ENCODE assay signal across 9 cellular contexts in genomic region chr19:49875177-49875576, GRCh38. TPM values are rescaled to one million over a fixed set of nuclear protein-coding genes. Genes with fewer than 3 reads are reported as not detected.
A peak's percentile ranks its signal among the peaks of the same experiment; 100 is the strongest.
DNase-seq lines count a peak whose midpoint lies in the region; ATAC-seq, FAIRE-seq and TF ChIP-seq lines count a peak whose summit lies in the region.
"Had no signal": no experiment of that assay in that cellular context is flagged by ENCODE, and none has a peak within 500 bp of the region (broad histone marks: within the 10 kb centered on the region; RNA-seq: fewer than 3 reads in every experiment).

No MANE protein-coding gene starts in this region.

- intact Hi-C loops in K562 (cut with micrococcal nuclease) (loop anchor here (10.0 kb wide), 1 partner anchor 160 kb away; no protein-coding TSS in a partner anchor), right lobe of liver (cut with DNase I) (no loop called here), transverse colon (cut with DNase I; ENCODE audit: low total_unique reads) (no loop called here)

- H3K4me1 Mint-ChIP-seq in activated naive CD4-positive, alpha-beta T cell treated with anti-CD3 and anti-CD28 coated beads, Interleukin-2, amount 50 U/mL, for 24 hours = peaks cover 32% of the 10 kb centered on the region

- FAIRE-seq in K562 (lab: Jason Lieb, UNC) = no peak
- FAIRE-seq: bronchial epithelial cell had no signal

- no peaks in the 10 kb centered on the region for H3K36me3 Mint-ChIP-seq in activated naive CD4-positive, alpha-beta T cell treated with anti-CD3 and anti-CD28 coated beads, Interleukin-2, amount 50 U/mL, for 24 hours

- TF ChIP-seq POLR2A in K562 (conservative IDR thresholded peaks at IDR 0.05) (no peak), right lobe of liver (IDR thresholded peaks at IDR 0.05) (no peak), transverse colon (IDR thresholded peaks at IDR 0.05) (no peak)

- no peak for ATAC-seq in K562
- no peak for ATAC-seq in right lobe of liver

- peaks cover 4% of the 10 kb centered on the region for H3K9me1 ChIP-seq in K562 (ENCODE audit: control insufficient read depth, insufficient read depth, low read length)

- H3K4me1 ChIP-seq in K562 (replicated peaks in 1 of 2; ENCODE audit: control insufficient read depth in 2 of 2, insufficient read depth in 2 of 2, low read length in 2 of 2) = peaks cover 13 to 74% of the 10 kb centered on the region in 2 experiments; a peak in 4 of 5 replicates
- peaks cover 0 to 22% (median 11%) of the 10 kb centered on the region in 4 donors for H3K4me1 ChIP-seq in right lobe of liver
- peaks cover 17 to 32% (median 25%) of the 10 kb centered on the region in 4 donors for H3K4me1 ChIP-seq in transverse colon

- no peak overlapping the region for H3K4me3 Mint-ChIP-seq in activated naive CD4-positive, alpha-beta T cell treated with anti-CD3 and anti-CD28 coated beads, Interleukin-2, amount 50 U/mL, for 24 hours

- TF ChIP-seq CTCF in K562 (IDR thresholded peaks at IDR 0.05 in 2 of 3, conservative IDR thresholded peaks at IDR 0.05 in 1 of 3; ENCODE audit: insufficient read depth in 2 of 3, low read depth in 1 of 3, low read length in 3 of 3) (no peak), right lobe of liver (IDR thresholded peaks at IDR 0.05) (no peak), transverse colon (IDR thresholded peaks at IDR 0.05) (no peak)

- peak overlapping the region; percentile 99 for H3K4me2 ChIP-seq in K562 (ENCODE audit: insufficient read depth, low read length)

- no peak overlapping the region for H2AFZ ChIP-seq in K562 (ENCODE audit: low read depth, low read length)

- 42% methylated on average over 4 of the region's 4 CpGs for WGBS in K562 (ENCODE audit: insufficient coverage, low coverage, missing lambda C conversion rate)
- WGBS in right lobe of liver (ENCODE audit: insufficient coverage, low coverage, low lambda C conversion rate, missing lambda C conversion rate) = no CpG with 5 or more reads among the region's 4 CpGs
- WGBS in transverse colon (ENCODE audit: low coverage in 1 of 2), 2 donors = 86% methylated on average over 4 of the region's 4 CpGs; no CpG with 5 or more reads in 1 of the 2 donors

- peak overlapping the region; percentile 99 for H3K27ac ChIP-seq in K562 (ENCODE audit: extremely low read depth, low read depth, low read length)
- H3K27ac ChIP-seq in right lobe of liver = peak overlapping the region; percentile 97 to 99 (median 98)
- peak overlapping the region; percentile 96 to 99 (median 98) for H3K27ac ChIP-seq in transverse colon

- H3K9me3 Mint-ChIP-seq in activated naive CD4-positive, alpha-beta T cell treated with anti-CD3 and anti-CD28 coated beads, Interleukin-2, amount 50 U/mL, for 24 hours = no peaks in the 10 kb centered on the region

- no peak for DNase-seq in activated naive CD4-positive, alpha-beta T cell treated with anti-CD3 and anti-CD28 coated beads, Interleukin-2, amount 50 U/mL, for 16 hours
- DNase-seq in K562 (ENCODE audit: extremely low read depth in 1 of 4, low spot score in 3 of 4) (no peak), right lobe of liver (no peak), transverse colon (no peak), DMS153 (lab: John Stamatoyannopoulos, UW) (no peak), H7 (no peak)
- no peak for DNase-seq in activated CD4-positive, CD25-positive, alpha-beta regulatory T cell treated with anti-CD3 and anti-CD28 coated beads, Interleukin-2, amount 50 U/mL, for 72 hours

- H3K4me3 ChIP-seq in K562 (peak overlapping the region; percentile 84), right lobe of liver (peak overlapping the region; percentile 77 to 88 (median 88)), transverse colon (peak overlapping the region in 2 of 4 donors; percentile 91 to 98), H7 (ENCODE audit: insufficient read depth, low read depth, low read length) (no peak overlapping the region)

- CTCF ChIA-PET in K562 (lab: Yijun Ruan, JAX; ENCODE audit: low intra/inter-chr PET ratio) = no interaction called here

- H3K27ac Mint-ChIP-seq in activated naive CD4-positive, alpha-beta T cell treated with anti-CD3 and anti-CD28 coated beads, Interleukin-2, amount 50 U/mL, for 24 hours = peak overlapping the region; percentile 59

- H3K27me3 ChIP-seq in K562 (ENCODE audit: control insufficient read depth in 2 of 2, insufficient read depth in 2 of 2, low read length in 2 of 2) (no peaks in the 10 kb centered on the region), right lobe of liver (no peaks in the 10 kb centered on the region), transverse colon (no peaks in the 10 kb centered on the region), H7 (ENCODE audit: control insufficient read depth, insufficient read depth, low read length) (no peaks in the 10 kb centered on the region)

- BruUV-seq in K562 (replicated peaks; lab: Mats Ljungman, UMichigan) = no TSS peak

- TF ChIP-seq RAD21 in K562 (CRISPR knock-in tag; conservative IDR thresholded peaks at IDR 0.05 in 1 of 2, IDR thresholded peaks at IDR 0.05 in 1 of 2) = no peak

- H3K36me3 ChIP-seq in K562 (ENCODE audit: control insufficient read depth, insufficient read depth, low read length) (peaks cover 51% of the 10 kb centered on the region), right lobe of liver (peaks cover 0 to 10% (median under 1%) of the 10 kb centered on the region in 4 donors), transverse colon (peaks cover 0 to 2% (median under 1%) of the 10 kb centered on the region in 4 donors), H7 (replicated peaks; ENCODE audit: control insufficient read depth, insufficient read depth, low read length) (peaks cover 10% of the 10 kb centered on the region)

- H4K20me1 ChIP-seq in K562 (replicated peaks; ENCODE audit: control insufficient read depth, insufficient read depth, low read length) = no peaks in the 10 kb centered on the region

- peaks cover 41% of the 10 kb centered on the region for H3K79me2 ChIP-seq in K562 (ENCODE audit: control insufficient read depth, insufficient read depth, low read length)

- H3K9ac ChIP-seq in K562 (ENCODE audit: insufficient read depth in 1 of 2, low read depth in 2 of 2, low read length in 2 of 2) = peak overlapping the region; percentile 98 to 99

- TF ChIP-seq EP300 in K562 (IDR thresholded peaks at IDR 0.05; ENCODE audit: low read length) = no peak
- TF ChIP-seq EP300 in transverse colon (IDR thresholded peaks at IDR 0.05; ENCODE audit: low read depth) = no peak

- H3K9me3 ChIP-seq in K562 (replicated peaks; ENCODE audit: control insufficient read depth, insufficient read depth, low read depth, low read length) (no peaks in the 10 kb centered on the region), right lobe of liver (no peaks in the 10 kb centered on the region), transverse colon (no peaks in the 10 kb centered on the region)

- H3K27me3 Mint-ChIP-seq in activated naive CD4-positive, alpha-beta T cell treated with anti-CD3 and anti-CD28 coated beads, Interleukin-2, amount 50 U/mL, for 24 hours = no peaks in the 10 kb centered on the region

- in situ Hi-C loops in K562 (cut with MboI) = loop anchor here (10.0 kb wide), 1 partner anchor 380 kb away; the partner anchor contains the start of gene RPS11
- in situ Hi-C loops in transverse colon (cut with MboI; ENCODE audit: low pct_ligation_motif_present in 1 of 4, low pct_unique_long_range_greater_than_20kb in 1 of 4, low sequenced_read_pairs in 3 of 4) = no loop called here

- POLR2A ChIA-PET in K562 (lab: Yijun Ruan, JAX) = interaction anchor here (0.6 to 3.0 kb wide), 8 partner anchors 9 to 283 kb away, joined by 3 to 16 read pairs (median 3); partner anchors contain the start of gene PTOV1

RNA-seq across cellular contexts. Expression of gene AKT1S1, which starts 2.0 kb away (rescaled TPM):
- 24.5 and 49.9 TPM in 2 replicates for total RNA-seq in K562 (2011; cell fraction: chromatin; rRNA removed; ENCODE audit: low replicate concordance)
- total RNA-seq in K562 (2011; cell fraction: nucleolus; rRNA removed) = 34.3 and 39.9 TPM in 2 replicates
- total RNA-seq in K562 (2011; cell fraction: nucleoplasm; rRNA removed) = 26.9 and 29.9 TPM in 2 replicates
- total RNA-seq in K562 (2014; rRNA removed) = 25.7 and 33.8 TPM in 2 replicates
- total RNA-seq in K562 (2014; rRNA removed; fragmentation: Illumina TruSeq; extraction: Trizol) = 5.7 and 6.9 TPM in 2 replicates
- total RNA-seq in K562 (2015; rRNA removed; fragmentation: Illumina TruSeq; extraction: Trizol) = 13.5 and 14.4 TPM in 2 replicates
- total RNA-seq in K562 (2021) = 50.1 and 50.3 TPM in 2 replicates
- polyA plus RNA-seq in K562 (2011; rRNA removed) = 17.1 and 22.4 TPM in 2 replicates
- polyA plus RNA-seq in K562 (2011; cell fraction: cytosol; rRNA removed) = 34.5 and 68.9 TPM in 2 replicates
- polyA plus RNA-seq in K562 (2011; cell fraction: nucleus; rRNA removed) = 33.2 and 55.4 TPM in 2 replicates
- 31.8 and 37.6 TPM in 2 replicates for polyA plus RNA-seq in K562 (2012)
- 39.0 and 40.7 TPM in 2 replicates for polyA plus RNA-seq in K562 (2014; fragmentation: Illumina TruSeq; extraction: Trizol)
- polyA plus RNA-seq in K562 (2014; fragmentation: Nextera tagmentation; extraction: Ambion mirVana) = 1 to 10 TPM; 1.2 TPM
- 38.2 and 45.4 TPM in 2 replicates for polyA plus RNA-seq in K562 (2014; rRNA removed)
- polyA minus RNA-seq in K562 (2011; rRNA and poly(A)+ RNA removed) = 7.8 and 10.3 TPM in 2 replicates
- polyA minus RNA-seq in K562 (2011; cell fraction: cytosol; rRNA and poly(A)+ RNA removed) = 17.4 and 21.4 TPM in 2 replicates
- polyA minus RNA-seq in K562 (2011; cell fraction: nucleus; rRNA and poly(A)+ RNA removed) = 18.2 and 22.4 TPM in 2 replicates
- 10 to 100 TPM; 18.2 to 27.0 (median 22.4) TPM for total RNA-seq in right lobe of liver
- 10 to 100 TPM; 15.3 to 29.7 (median 22.7) TPM for total RNA-seq in transverse colon
- 7.2 and 12.9 TPM in 2 replicates for total RNA-seq in H7 (2014; rRNA removed; shearing (Covaris generic))

RNA-seq across cellular contexts. Expression of gene TBC1D17, which starts 2.3 kb away (rescaled TPM):
- total RNA-seq in K562 (2011; cell fraction: chromatin; rRNA removed; ENCODE audit: low replicate concordance) = 34.8 and 78.7 TPM in 2 replicates
- total RNA-seq in K562 (2011; cell fraction: nucleolus; rRNA removed) = 40.9 and 43.4 TPM in 2 replicates
- total RNA-seq in K562 (2011; cell fraction: nucleoplasm; rRNA removed) = 33.2 and 34.5 TPM in 2 replicates
- 3.8 and 6.8 TPM in 2 replicates for total RNA-seq in K562 (2014; rRNA removed)
- total RNA-seq in K562 (2014; rRNA removed; fragmentation: Illumina TruSeq; extraction: Trizol) = 2.6 and 3.2 TPM in 2 replicates
- total RNA-seq in K562 (2015; rRNA removed; fragmentation: Illumina TruSeq; extraction: Trizol) = 2.4 and 3.5 TPM in 2 replicates
- total RNA-seq in K562 (2021) = 14.2 and 16.0 TPM in 2 replicates
- 7.4 and 10.5 TPM in 2 replicates for polyA plus RNA-seq in K562 (2011; rRNA removed)
- 8.7 and 14.7 TPM in 2 replicates for polyA plus RNA-seq in K562 (2011; cell fraction: cytosol; rRNA removed)
- 33.2 and 48.4 TPM in 2 replicates for polyA plus RNA-seq in K562 (2011; cell fraction: nucleus; rRNA removed)
- polyA plus RNA-seq in K562 (2012) = 15.8 and 16.9 TPM in 2 replicates
- 8.7 and 11.7 TPM in 2 replicates for polyA plus RNA-seq in K562 (2014; fragmentation: Illumina TruSeq; extraction: Trizol)
- polyA plus RNA-seq in K562 (2014; fragmentation: Nextera tagmentation; extraction: Ambion mirVana) = under 1 TPM; 0.42 to 0.46 TPM
- 14.7 and 18.2 TPM in 2 replicates for polyA plus RNA-seq in K562 (2014; rRNA removed)
- 5.7 and 7.2 TPM in 2 replicates for polyA minus RNA-seq in K562 (2011; rRNA and poly(A)+ RNA removed)
- 9.1 and 9.2 TPM in 2 replicates for polyA minus RNA-seq in K562 (2011; cell fraction: cytosol; rRNA and poly(A)+ RNA removed)
- 12.3 and 15.3 TPM in 2 replicates for polyA minus RNA-seq in K562 (2011; cell fraction: nucleus; rRNA and poly(A)+ RNA removed)
- total RNA-seq in right lobe of liver = 10 to 100 TPM; 12.6 to 38.1 (median 27.8) TPM
- total RNA-seq in transverse colon = 10 to 100 TPM; 26.4 to 80.8 (median 47.9) TPM
- total RNA-seq in H7 (2014; rRNA removed; shearing (Covaris generic)) = 10.2 and 12.6 TPM in 2 replicates

RNA-seq across cellular contexts. Expression of gene PNKP, which starts 7.8 kb away (rescaled TPM):
- total RNA-seq in K562 (2011; cell fraction: chromatin; rRNA removed; ENCODE audit: low replicate concordance) = 168 and 404 TPM in 2 replicates
- 252 and 258 TPM in 2 replicates for total RNA-seq in K562 (2011; cell fraction: nucleolus; rRNA removed)
- total RNA-seq in K562 (2011; cell fraction: nucleoplasm; rRNA removed) = 178 and 185 TPM in 2 replicates
- total RNA-seq in K562 (2014; rRNA removed) (56.0 and 59.3 TPM in 2 replicates), K562 (2014; rRNA removed; fragmentation: Illumina TruSeq; extraction: Trizol) (12.3 and 18.1 TPM in 2 replicates), K562 (2015; rRNA removed; fragmentation: Illumina TruSeq; extraction: Trizol) (25.3 and 29.4 TPM in 2 replicates), K562 (2021) (84.9 and 85.4 TPM in 2 replicates), right lobe of liver (10 to 100 TPM; 21.0 to 37.5 (median 27.9) TPM), transverse colon (100 to 1,000 TPM in 2 of 4 donors, 10 to 100 TPM in 2; 60.8 to 128 (median 99.6) TPM)
- polyA plus RNA-seq in K562 (2011; rRNA removed) (13.7 and 21.3 TPM in 2 replicates), K562 (2014; fragmentation: Illumina TruSeq; extraction: Trizol) (26.7 and 30.0 TPM in 2 replicates), K562 (2014; fragmentation: Nextera tagmentation; extraction: Ambion mirVana) (1 to 10 TPM; 2.8 to 3.1 TPM), K562 (2014; rRNA removed) (64.0 and 71.3 TPM in 2 replicates)
- polyA plus RNA-seq in K562 (2011; cell fraction: cytosol; rRNA removed) = 12.2 and 25.9 TPM in 2 replicates
- polyA plus RNA-seq in K562 (2011; cell fraction: nucleus; rRNA removed) = 123 and 164 TPM in 2 replicates
- 56.7 and 64.2 TPM in 2 replicates for polyA plus RNA-seq in K562 (2012)
- 6.7 and 8.2 TPM in 2 replicates for polyA minus RNA-seq in K562 (2011; rRNA and poly(A)+ RNA removed)
- polyA minus RNA-seq in K562 (2011; cell fraction: cytosol; rRNA and poly(A)+ RNA removed) = 22.8 and 136 TPM in 2 replicates
- polyA minus RNA-seq in K562 (2011; cell fraction: nucleus; rRNA and poly(A)+ RNA removed) = 48.2 and 49.9 TPM in 2 replicates
- total RNA-seq in H7 (2014; rRNA removed; shearing (Covaris generic)) = 76.2 and 94.7 TPM in 2 replicates

RNA-seq across cellular contexts. Expression of gene IL4I1, which starts 21.5 kb away (rescaled TPM):
- 0.93 TPM in 1 of 2 replicates, not detected in the other for total RNA-seq in K562 (2011; cell fraction: chromatin; rRNA removed; ENCODE audit: low replicate concordance)
- total RNA-seq in K562 (2011; cell fraction: nucleolus; rRNA removed) = 1.8 TPM in 2 replicates
- total RNA-seq in K562 (2011; cell fraction: nucleoplasm; rRNA removed) = 0.37 and 0.46 TPM in 2 replicates
- total RNA-seq in K562 (2014; rRNA removed) = 0.90 and 0.95 TPM in 2 replicates
- 0.33 TPM in 1 of 2 replicates, not detected in the other for total RNA-seq in K562 (2014; rRNA removed; fragmentation: Illumina TruSeq; extraction: Trizol)
- total RNA-seq in K562 (2015; rRNA removed; fragmentation: Illumina TruSeq; extraction: Trizol) = 0.19 and 0.43 TPM in 2 replicates
- total RNA-seq in K562 (2021) = 0.55 and 0.76 TPM in 2 replicates
- polyA plus RNA-seq in K562 (2011; rRNA removed) = 0.06 and 0.31 TPM in 2 replicates
- 0.04 and 0.36 TPM in 2 replicates for polyA plus RNA-seq in K562 (2011; cell fraction: cytosol; rRNA removed)
- 0.24 and 0.27 TPM in 2 replicates for polyA plus RNA-seq in K562 (2011; cell fraction: nucleus; rRNA removed)
- 0.50 and 0.56 TPM in 2 replicates for polyA plus RNA-seq in K562 (2012)
- 0.15 TPM in 1 of 2 replicates, not detected in the other for polyA plus RNA-seq in K562 (2014; fragmentation: Illumina TruSeq; extraction: Trizol)
- under 1 TPM in 1 of 2 experiments, not detected in 1; 0.13 TPM for polyA plus RNA-seq in K562 (2014; fragmentation: Nextera tagmentation; extraction: Ambion mirVana)
- polyA plus RNA-seq in K562 (2014; rRNA removed) = 0.09 and 0.44 TPM in 2 replicates
- 0.11 TPM in 1 of 2 replicates, not detected in the other for polyA minus RNA-seq in K562 (2011; rRNA and poly(A)+ RNA removed)
- polyA minus RNA-seq in K562 (2011; cell fraction: cytosol; rRNA and poly(A)+ RNA removed) = 0.67 and 0.73 TPM in 2 replicates
- 0.67 and 0.81 TPM in 2 replicates for polyA minus RNA-seq in K562 (2011; cell fraction: nucleus; rRNA and poly(A)+ RNA removed)
- total RNA-seq in right lobe of liver = 1 to 10 TPM in 2 of 6 experiments, under 1 TPM in 1, not detected in 3; 0.56 to 4.2 (median 1.0) TPM
- total RNA-seq in transverse colon = 1 to 10 TPM in 1 of 4 donors, not detected in 3; 2.1 TPM
- total RNA-seq in H7 (2014; rRNA removed; shearing (Covaris generic)) = 0.59 and 0.73 TPM in 2 replicates

RNA-seq across cellular contexts. Expression of gene PTOV1, which starts 24.2 kb away (rescaled TPM):
- 128 and 364 TPM in 2 replicates for total RNA-seq in K562 (2011; cell fraction: chromatin; rRNA removed; ENCODE audit: low replicate concordance)
- total RNA-seq in K562 (2011; cell fraction: nucleolus; rRNA removed) = 274 and 281 TPM in 2 replicates
- 195 and 218 TPM in 2 replicates for total RNA-seq in K562 (2011; cell fraction: nucleoplasm; rRNA removed)
- 61.3 and 79.5 TPM in 2 replicates for total RNA-seq in K562 (2014; rRNA removed)
- total RNA-seq in K562 (2014; rRNA removed; fragmentation: Illumina TruSeq; extraction: Trizol) = 14.0 and 23.3 TPM in 2 replicates
- total RNA-seq in K562 (2015; rRNA removed; fragmentation: Illumina TruSeq; extraction: Trizol) = 43.5 and 44.6 TPM in 2 replicates
- 156 and 169 TPM in 2 replicates for total RNA-seq in K562 (2021)
- polyA plus RNA-seq in K562 (2011; rRNA removed) = 33.0 and 58.6 TPM in 2 replicates
- 39.8 and 67.6 TPM in 2 replicates for polyA plus RNA-seq in K562 (2011; cell fraction: cytosol; rRNA removed)
- polyA plus RNA-seq in K562 (2011; cell fraction: nucleus; rRNA removed) = 302 and 359 TPM in 2 replicates
- 104 and 153 TPM in 2 replicates for polyA plus RNA-seq in K562 (2012)
- 61.7 and 81.3 TPM in 2 replicates for polyA plus RNA-seq in K562 (2014; fragmentation: Illumina TruSeq; extraction: Trizol)
- polyA plus RNA-seq in K562 (2014; fragmentation: Nextera tagmentation; extraction: Ambion mirVana) = 1 to 10 TPM; 4.9 to 9.3 TPM
- 68.1 and 75.0 TPM in 2 replicates for polyA plus RNA-seq in K562 (2014; rRNA removed)
- polyA minus RNA-seq in K562 (2011; rRNA and poly(A)+ RNA removed) = 22.8 and 25.3 TPM in 2 replicates
- polyA minus RNA-seq in K562 (2011; cell fraction: cytosol; rRNA and poly(A)+ RNA removed) = 60.9 and 84.8 TPM in 2 replicates
- 81.6 and 99.6 TPM in 2 replicates for polyA minus RNA-seq in K562 (2011; cell fraction: nucleus; rRNA and poly(A)+ RNA removed)
- total RNA-seq in right lobe of liver = 10 to 100 TPM; 44.4 to 93.0 (median 69.6) TPM
- total RNA-seq in transverse colon = 100 to 1,000 TPM in 1 of 4 donors, 10 to 100 TPM in 3; 62.3 to 203 (median 66.8) TPM
- 205 and 219 TPM in 2 replicates for total RNA-seq in H7 (2014; rRNA removed; shearing (Covaris generic))
